Comparison of ENCODE assay signal across 10 cellular contexts in genomic region chrX:16962661-16963060, GRCh38. TPM values are rescaled to one million over a fixed set of nuclear protein-coding genes. Genes with fewer than 3 reads are reported as not detected.
"Had no signal": no experiment of that assay in that cellular context is flagged by ENCODE, and none has a peak within 500 bp of the region (broad histone marks: within the 10 kb centered on the region; RNA-seq: fewer than 3 reads in every experiment).

No MANE protein-coding gene starts in this region.

RNA-seq across cellular contexts. Expression of gene REPS2, which starts 16.2 kb away (rescaled TPM):
- total RNA-seq: activated CD4-positive, alpha-beta memory T cell treated with anti-CD3 and anti-CD28 coated beads for 36 hours; activated CD4-positive, alpha-beta T cell treated with anti-CD3 and anti-CD28 coated beads for 36 hours; activated CD4-positive, alpha-beta T cell treated with anti-CD3 and anti-CD28 coated beads, Interleukin-2, amount 10 ng/mL, durations not matched to agents 24 days and 14 days; activated CD4-positive, alpha-beta T cell treated with anti-CD3 and anti-CD28 coated beads, Interleukin-2, amount 10 ng/mL, durations not matched to agents 7 days and 5 days; activated CD8-positive, alpha-beta memory T cell treated with anti-CD3 and anti-CD28 coated beads for 36 hours; activated CD8-positive, alpha-beta memory T cell treated with anti-CD3 and anti-CD28 coated beads, Interleukin-2, amount 10 ng/mL, durations not matched to agents 7 days and 5 days; activated CD8-positive, alpha-beta T cell treated with anti-CD3 and anti-CD28 coated beads for 36 hours; activated CD8-positive, alpha-beta T cell treated with anti-CD3 and anti-CD28 coated beads, Interleukin-2, amount 10 ng/mL, durations not matched to agents 7 days and 5 days; T-helper 1 cell treated with Interleukin-12 subunit alpha and Interleukin-12 subunit beta and Interleukin-4 antibody, amounts not matched to agents 30 ng/mL and 1 ng/mL, for 36 hours; T-helper 2 cell treated with Interferon-gamma antibody and Interleukin-4, amounts not matched to agents 100 ng/mL and 5 ng/mL, for 36 hours had no signal
